Comparison of ENCODE assay signal across 1 cellular context in the genomic region with DNA sequence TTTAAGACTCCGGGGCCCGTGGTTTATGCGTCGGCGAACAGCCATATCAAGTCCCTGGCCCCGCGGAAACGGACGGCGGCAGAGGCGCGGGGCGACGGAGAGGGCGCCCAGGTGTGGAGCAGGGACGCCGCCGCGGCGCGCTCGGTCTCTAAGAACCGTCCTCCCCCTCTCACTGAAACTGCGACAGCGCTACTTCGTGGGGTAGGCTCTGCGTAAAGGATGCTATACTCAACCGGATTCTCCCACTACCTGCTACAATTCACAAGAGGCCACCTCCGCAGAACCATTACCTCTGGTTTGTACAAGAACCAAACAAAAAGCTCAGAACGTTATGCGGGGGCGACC.
TF ChIP-seq lines count a peak whose summit lies in the region.

No MANE protein-coding gene starts in this region.

TF ChIP-seq in HEK293, 187 proteins besides CTCF, POLR2A, EP300 and RAD21 (continued from another document):
- TF ChIP-seq, protein P1, sequence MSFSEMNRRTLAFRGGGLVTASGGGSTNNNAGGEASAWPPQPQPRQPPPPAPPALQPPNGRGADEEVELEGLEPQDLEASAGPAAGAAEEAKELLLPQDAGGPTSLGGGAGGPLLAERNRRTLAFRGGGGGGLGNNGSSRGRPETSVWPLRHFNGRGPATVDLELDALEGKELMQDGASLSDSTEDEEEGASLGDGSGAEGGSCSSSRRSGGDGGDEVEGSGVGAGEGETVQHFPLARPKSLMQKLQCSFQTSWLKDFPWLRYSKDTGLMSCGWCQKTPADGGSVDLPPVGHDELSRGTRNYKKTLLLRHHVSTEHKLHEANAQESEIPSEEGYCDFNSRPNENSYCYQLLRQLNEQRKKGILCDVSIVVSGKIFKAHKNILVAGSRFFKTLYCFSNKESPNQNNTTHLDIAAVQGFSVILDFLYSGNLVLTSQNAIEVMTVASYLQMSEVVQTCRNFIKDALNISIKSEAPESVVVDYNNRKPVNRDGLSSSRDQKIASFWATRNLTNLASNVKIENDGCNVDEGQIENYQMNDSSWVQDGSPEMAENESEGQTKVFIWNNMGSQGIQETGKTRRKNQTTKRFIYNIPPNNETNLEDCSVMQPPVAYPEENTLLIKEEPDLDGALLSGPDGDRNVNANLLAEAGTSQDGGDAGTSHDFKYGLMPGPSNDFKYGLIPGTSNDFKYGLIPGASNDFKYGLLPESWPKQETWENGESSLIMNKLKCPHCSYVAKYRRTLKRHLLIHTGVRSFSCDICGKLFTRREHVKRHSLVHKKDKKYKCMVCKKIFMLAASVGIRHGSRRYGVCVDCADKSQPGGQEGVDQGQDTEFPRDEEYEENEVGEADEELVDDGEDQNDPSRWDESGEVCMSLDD (tag by site-specific recombination; IDR thresholded peaks at IDR 0.05): peak; percentile 38; the same call in 1 of the 2 replicates
- no peak for TF ChIP-seq ZNF521 (tag by site-specific recombination; IDR thresholded peaks at IDR 0.05)
- TF ChIP-seq ZNF791 (tag by site-specific recombination; IDR thresholded peaks at IDR 0.05): no peak
- no peak for TF ChIP-seq ZNF658 (tag by site-specific recombination; IDR thresholded peaks at IDR 0.05)
- TF ChIP-seq ZNF19 (tag by site-specific recombination; IDR thresholded peaks at IDR 0.05; ENCODE audit: low read depth): no peak
- 0 out of 2 replicates have a peak, but pooled peaks have one; percentile 22 for TF ChIP-seq ZNF677 (tag by site-specific recombination; IDR thresholded peaks at IDR 0.05)
